Comparison of ENCODE assay signal across 8 cellular contexts in the genomic region with DNA sequence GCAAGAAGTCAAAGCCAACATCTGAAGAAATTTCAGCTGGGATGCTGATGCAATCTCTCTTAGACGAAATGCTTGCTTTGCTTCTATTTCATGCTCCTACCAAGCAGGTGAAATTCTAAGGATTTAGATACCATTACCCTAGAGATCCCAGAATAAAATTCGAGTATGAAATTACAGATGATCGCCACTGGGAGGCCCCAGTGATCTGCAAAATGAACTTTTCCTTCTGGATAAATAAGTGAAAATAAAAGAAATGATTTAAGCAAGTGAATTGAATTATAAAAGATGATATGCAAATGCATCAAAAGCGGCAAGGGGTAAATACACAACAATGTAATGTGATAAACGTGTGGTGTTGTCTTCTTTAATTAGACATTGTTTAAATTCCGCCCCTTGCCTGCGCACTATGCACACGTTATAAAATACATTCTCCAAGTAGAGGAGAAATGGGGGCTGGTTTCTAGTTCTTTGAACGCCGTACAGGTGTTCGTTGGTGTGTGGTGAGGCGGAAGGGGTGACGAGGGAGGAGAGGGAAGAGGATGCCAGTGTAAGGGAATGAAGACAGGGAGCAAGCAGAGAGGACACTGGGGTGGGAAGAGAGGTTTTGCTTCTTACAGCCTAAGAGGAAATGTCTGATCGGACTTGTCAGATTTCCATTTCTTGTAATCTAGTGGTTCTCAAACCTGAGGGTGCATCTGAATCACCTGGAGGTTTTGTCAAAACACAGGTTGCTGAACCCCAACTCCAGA. TPM values are rescaled to one million over a fixed set of nuclear protein-coding genes. Genes with fewer than 3 reads are reported as not detected.
DNase-seq lines count a peak whose midpoint lies in the region; ATAC-seq and TF ChIP-seq lines count a peak whose summit lies in the region.
"Had no signal": no experiment of that assay in that cellular context is flagged by ENCODE, and none has a peak within 500 bp of the region (broad histone marks: within the 10 kb centered on the region; RNA-seq: fewer than 3 reads in every experiment).

No MANE protein-coding gene starts in this region.

- H3K36me3 ChIP-seq in neural progenitor cell: no peaks in the 10 kb centered on the region
- H3K36me3 ChIP-seq in uterus: no peaks in the 10 kb centered on the region

- H3K9me3 ChIP-seq in neural progenitor cell (ENCODE audit: low read depth) (no peaks in the 10 kb centered on the region), uterus (no peaks in the 10 kb centered on the region)

- no peaks in the 10 kb centered on the region for H3K4me1 ChIP-seq in neural progenitor cell
- H3K4me1 ChIP-seq in uterus: no peaks in the 10 kb centered on the region

- no peaks in the 10 kb centered on the region for H4K20me1 ChIP-seq in neural progenitor cell (ENCODE audit: low read depth)

- no peaks in the 10 kb centered on the region for H3K79me2 ChIP-seq in neural progenitor cell (ENCODE audit: low read depth)

- H3K9ac ChIP-seq in neural progenitor cell: no peak overlapping the region

- H3F3A ChIP-seq in neural progenitor cell (ENCODE audit: low read depth): no peaks in the 10 kb centered on the region

- intact Hi-C loops in uterus (cut with DNase I; ENCODE audit: low total_unique reads): no loop called here

- H3K9me3 Mint-ChIP-seq in neural progenitor cell: no peaks in the 10 kb centered on the region

- H3K27ac ChIP-seq in neural progenitor cell (no peak overlapping the region), uterus (no peak overlapping the region)

- peak overlapping the region; percentile 46 for H2AFZ ChIP-seq in neural progenitor cell (replicated peaks)

- DNase-seq in GM03348 (ENCODE audit: low spot score) (peak; percentile 34), LHCN-M2 (ENCODE audit: low read depth) (peak; percentile 23), cerebellar cortex (ENCODE audit: low spot score) (peak; percentile 81), neural progenitor cell (ENCODE audit: low spot score) (peak; percentile 28), uterus (no peak), T-helper 1 cell (no peak)
- DNase-seq: activated CD8-positive, alpha-beta memory T cell treated with anti-CD3 and anti-CD28 coated beads for 24 hours had no signal

- H3K27me3 ChIP-seq in neural progenitor cell: no peaks in the 10 kb centered on the region
- H3K27me3 ChIP-seq in uterus: no peaks in the 10 kb centered on the region

- H3K36me3 Mint-ChIP-seq in neural progenitor cell: no peaks in the 10 kb centered on the region

- no peak for TF ChIP-seq POLR2A in uterus (IDR thresholded peaks at IDR 0.05)

- peaks cover 4% of the 10 kb centered on the region for H3K27me3 Mint-ChIP-seq in neural progenitor cell (ENCODE audit: insufficient read depth, low read depth)

- H3K4me2 ChIP-seq in neural progenitor cell: no peak overlapping the region

- H3K27ac Mint-ChIP-seq in neural progenitor cell: peak overlapping the region; percentile 70

- no peak overlapping the region for H3K4me3 Mint-ChIP-seq in neural progenitor cell

- no peak overlapping the region for H3K4me3 ChIP-seq in neural progenitor cell
- no peak overlapping the region for H3K4me3 ChIP-seq in uterus

- TF ChIP-seq CTCF in neural progenitor cell (IDR thresholded peaks at IDR 0.05) (peak; percentile 73), uterus (IDR thresholded peaks at IDR 0.05) (peak in 1 of 4 experiments; percentile 13)

- ATAC-seq in GM18861 (IDR thresholded peaks at IDR 0.05; ENCODE audit: unreplicated experiment): no peak

- H3K4me1 Mint-ChIP-seq in neural progenitor cell: peaks cover 5% of the 10 kb centered on the region

RNA-seq across cellular contexts. Expression of a gene that starts 58.0 kb away (rescaled TPM):
- total RNA-seq in LHCN-M2 (2014; rRNA removed) (56.8 and 75.1 TPM in 2 replicates), neural progenitor cell (ENCODE audit: low replicate concordance) (25.9 and 35.1 TPM in 2 replicates), uterus (100 to 1,000 TPM in 1 of 4 donors, 10 to 100 TPM in 3; 43.7 to 134 (median 76.4) TPM)
- 15.2 TPM for polyA plus RNA-seq in LHCN-M2 (2012)

Comparison
In these comparisons a context has a peak if more than half of its experiments do, and no peak if none do; other contexts are left out.
1. DNase-seq: peak in GM03348 (single experiment), LHCN-M2 (single experiment), cerebellar cortex (single experiment) and neural progenitor cell (single experiment); none in uterus (0 of 2) and T-helper 1 cell (0 of 5).